ENCODE assay signal across 19 cellular contexts in genomic region chr10:72007246-72007892, GRCh38. TPM values are rescaled to one million over a fixed set of nuclear protein-coding genes. Genes with fewer than 3 reads are reported as not detected.
DNase-seq lines count a peak whose midpoint lies in the region; ATAC-seq and TF ChIP-seq lines count a peak whose summit lies in the region.
"Had no signal": no experiment of that assay in that cellular context is flagged by ENCODE, and none has a peak within 500 bp of the region (broad histone marks: within the 10 kb centered on the region; RNA-seq: fewer than 3 reads in every experiment).

No MANE protein-coding gene starts in this region.

- intact Hi-C loops in heart left ventricle (cut with DNase I), result loop anchor here in 2 of 10 donors (5.0 kb wide), 1 partner anchor 40 kb away; no protein-coding TSS in a partner anchor

- H3K4me1 ChIP-seq in heart left ventricle, result peaks cover 7 to 56% (median 36%) of the 10 kb centered on the region in 12 donors

- peaks cover 37% of the 10 kb centered on the region for H3K4me1 Mint-ChIP-seq in osteocyte (ENCODE audit: unreplicated experiment)
- H3K4me1 Mint-ChIP-seq: memory B cell had no signal

- H3K9me3 ChIP-seq in heart left ventricle, result no peaks in the 10 kb centered on the region
- H3K9me3 ChIP-seq: Caco-2 had no signal

- peaks cover 13% of the 10 kb centered on the region for H3K36me3 Mint-ChIP-seq in osteocyte (ENCODE audit: unreplicated experiment)
- H3K36me3 Mint-ChIP-seq: activated naive CD8-positive, alpha-beta T cell; memory B cell had no signal

- H3K36me3 ChIP-seq in heart left ventricle, result peaks cover 6 to 42% (median 27%) of the 10 kb centered on the region in 9 donors

- DNase-seq in heart left ventricle (peak; percentile 63 to 87 (median 73)), osteocyte (ENCODE audit: extremely low spot score, unreplicated experiment) (no peak), RKO (ENCODE audit: low spot score) (no peak), COLO668 (lab: John Stamatoyannopoulos, UW; ENCODE audit: unreplicated experiment) (no peak)
- DNase-seq in activated CD8-positive, alpha-beta memory T cell treated with anti-CD3 and anti-CD28 coated beads, Interleukin-2, amount 50 U/mL, for 4 hours, result no peak
- DNase-seq: activated CD8-positive, alpha-beta T cell treated with anti-CD3 and anti-CD28 coated beads, Interleukin-2, amount 10 ng/mL, durations not matched to agents 7 days and 5 days; activated T-cell treated with anti-CD3 and anti-CD28 coated beads, Interleukin-2, amount 50 U/mL, for 72 hours; Caco-2; EL; NCI-H187 treated with DMSO at 0.1 percent for 48 hours; NCI-H446 treated with DMSO at 0.1 percent for 48 hours; nephron progenitor cell; stimulated activated naive CD4-positive, alpha-beta T cell had no signal

- TF ChIP-seq POLR2A in heart left ventricle (IDR thresholded peaks at IDR 0.05), result no peak

- no peak overlapping the region for H3K4me3 Mint-ChIP-seq in osteocyte (ENCODE audit: unreplicated experiment)
- H3K4me3 Mint-ChIP-seq: activated CD8-positive, alpha-beta T cell treated with anti-CD3 and anti-CD28 coated beads, Interleukin-2, amount 10 ng/mL, durations not matched to agents 7 days and 5 days; activated naive CD8-positive, alpha-beta T cell; activated T-cell treated with anti-CD3 and anti-CD28 coated beads, Interleukin-2, amount 50 U/mL, for 72 hours; memory B cell; nephron progenitor cell had no signal

- ATAC-seq in heart left ventricle (peak in 1 of 4 donors; percentile 7), HG03095 (IDR thresholded peaks at IDR 0.05; ENCODE audit: unreplicated experiment) (no peak)
- ATAC-seq: activated CD8-positive, alpha-beta T cell treated with anti-CD3 and anti-CD28 coated beads, Interleukin-2, amount 10 ng/mL, durations not matched to agents 7 days and 5 days; activated T-cell treated with anti-CD3 and anti-CD28 coated beads, Interleukin-2, amount 50 U/mL, for 72 hours had no signal

- peak overlapping the region; percentile 98 for H3K27ac ChIP-seq in angular gyrus (ENCODE audit: low read depth, low read length)
- H3K27ac ChIP-seq in heart left ventricle, result peak overlapping the region in 8 of 12 donors; percentile 10 to 93 (median 36)
- H3K27ac ChIP-seq in temporal lobe (ENCODE audit: low read depth, low read length), result peak overlapping the region; percentile 99

- TF ChIP-seq CTCF in heart left ventricle (IDR thresholded peaks at IDR 0.05) (no peak), osteocyte (IDR thresholded peaks at IDR 0.05) (no peak)

- peak overlapping the region; percentile 62 for H3K27ac Mint-ChIP-seq in osteocyte (ENCODE audit: unreplicated experiment)
- H3K27ac Mint-ChIP-seq: activated CD8-positive, alpha-beta T cell treated with anti-CD3 and anti-CD28 coated beads, Interleukin-2, amount 10 ng/mL, durations not matched to agents 7 days and 5 days; activated naive CD8-positive, alpha-beta T cell; activated T-cell treated with anti-CD3 and anti-CD28 coated beads, Interleukin-2, amount 50 U/mL, for 72 hours; memory B cell; nephron progenitor cell had no signal

- no peaks in the 10 kb centered on the region for H3K27me3 ChIP-seq in heart left ventricle

- WGBS in heart left ventricle, 4 donors, result 85 to 97% (median 86%) methylated on average over 33 to 59 of the region's 59 CpGs

- H3K27me3 Mint-ChIP-seq in osteocyte (ENCODE audit: unreplicated experiment), result no peaks in the 10 kb centered on the region
- H3K27me3 Mint-ChIP-seq: activated naive CD8-positive, alpha-beta T cell; memory B cell had no signal

- no peak overlapping the region for H3K4me3 ChIP-seq in heart left ventricle

- H3K9me3 Mint-ChIP-seq in osteocyte (ENCODE audit: unreplicated experiment), result no peaks in the 10 kb centered on the region
- H3K9me3 Mint-ChIP-seq: activated T-cell treated with anti-CD3 and anti-CD28 coated beads, Interleukin-2, amount 50 U/mL, for 72 hours; memory B cell; nephron progenitor cell had no signal

RNA-seq across cellular contexts. Expression of gene CHST3, which starts 43.2 kb away (rescaled TPM):
- 10 to 100 TPM; 12.0 to 51.3 (median 25.0) TPM for total RNA-seq in heart left ventricle
- 10 to 100 TPM in 1 of 2 donors, 1 to 10 TPM in 1; 8.1 to 30.4 TPM for polyA plus RNA-seq in heart left ventricle
- 35.0 and 40.9 TPM in 2 replicates for total RNA-seq in osteocyte
- total RNA-seq in temporal lobe, result 5.4 TPM
- total RNA-seq: activated CD8-positive, alpha-beta T cell treated with anti-CD3 and anti-CD28 coated beads, Interleukin-2, amount 10 ng/mL, durations not matched to agents 7 days and 5 days; T-helper 1 cell treated with Interleukin-12 subunit alpha and Interleukin-12 subunit beta and Interleukin-4 antibody, amounts not matched to agents 30 ng/mL and 1 ng/mL, for 36 hours had no signal

Comparison
In these comparisons a context has a peak if more than half of its experiments do, and no peak if none do; other contexts are left out.
1. H3K27ac ChIP-seq: peak in every context shown above with its lines; median percentile 99 in temporal lobe; 98 in angular gyrus; 36 in heart left ventricle.
2. DNase-seq: peak in heart left ventricle (5 of 5); none in osteocyte (single experiment), activated CD8-positive, alpha-beta memory T cell treated with anti-CD3 and anti-CD28 coated beads, Interleukin-2, amount 50 U/mL, for 4 hours (single experiment), RKO (single experiment) and COLO668 (single experiment).